22 cellular contexts compared by ENCODE assay signal in genomic region chr1:172460177-172460576, GRCh38. TPM values are rescaled to one million over a fixed set of nuclear protein-coding genes. Genes with fewer than 3 reads are reported as not detected.
DNase-seq lines count a peak whose midpoint lies in the region; ATAC-seq and TF ChIP-seq lines count a peak whose summit lies in the region.
"Had no signal": no experiment of that assay in that cellular context is flagged by ENCODE, and none has a peak within 500 bp of the region (broad histone marks: within the 10 kb centered on the region; RNA-seq: fewer than 3 reads in every experiment).

No MANE protein-coding gene starts in this region.

- H3K27me3 ChIP-seq in SK-N-SH (ENCODE audit: insufficient read depth) (no peaks in the 10 kb centered on the region), foreskin keratinocyte (no peaks in the 10 kb centered on the region), suprapubic skin (peaks cover 7% of the 10 kb centered on the region)
- H3K27me3 ChIP-seq: BE2C, SJCRH30 had no signal

- WGBS in SK-N-SH (ENCODE audit: low lambda C conversion rate) = 8% methylated on average over 1 of the region's 1 CpG
- WGBS in suprapubic skin = 52% methylated on average over 1 of the region's 1 CpG

- TF ChIP-seq EP300 in SK-N-SH (IDR thresholded peaks at IDR 0.05; ENCODE audit: borderline replicate concordance in 1 of 2, low read depth in 1 of 2, low read length in 1 of 2) (no peak), suprapubic skin (IDR thresholded peaks at IDR 0.05) (no peak)

- H3K79me2 ChIP-seq in SK-N-SH (ENCODE audit: insufficient read depth) = no peaks in the 10 kb centered on the region

- TF ChIP-seq POLR2A in suprapubic skin (IDR thresholded peaks at IDR 0.05) = no peak

- H2AFZ ChIP-seq in SK-N-SH (ENCODE audit: low read depth) = no peak overlapping the region

- CTCF ChIA-PET in SK-N-SH (lab: Yijun Ruan, JAX) = interaction anchor here (1.9 kb wide), 1 partner anchor 10 kb away, joined by 8 read pairs; no protein-coding TSS in a partner anchor

- no peaks in the 10 kb centered on the region for H3K9me2 ChIP-seq in SK-N-SH

- no peak for TF ChIP-seq RAD21 in SK-N-SH (IDR thresholded peaks at IDR 0.05; ENCODE audit: low read length)

- TF ChIP-seq CTCF in SK-N-SH (IDR thresholded peaks at IDR 0.05) (no peak), foreskin keratinocyte (conservative IDR thresholded peaks at IDR 0.05) (no peak), omental fat pad (IDR thresholded peaks at IDR 0.05) (no peak), suprapubic skin (IDR thresholded peaks at IDR 0.05) (no peak)

- ATAC-seq in foreskin keratinocyte = peak; percentile 97
- peak; percentile 82 for ATAC-seq in omental fat pad (ENCODE audit: low FRiP score)
- ATAC-seq: GM12878 had no signal

- no peaks in the 10 kb centered on the region for H3K36me3 ChIP-seq in SK-N-SH (replicated peaks in 1 of 2; ENCODE audit: control insufficient read depth in 1 of 2, insufficient read depth in 2 of 2, low read length in 1 of 2)
- H3K36me3 ChIP-seq in suprapubic skin = no peaks in the 10 kb centered on the region
- H3K36me3 ChIP-seq: BE2C, SJCRH30 had no signal

- peak; percentile 36 for DNase-seq in M059J (ENCODE audit: low read depth)
- DNase-seq in SK-N-SH = no peak
- peak in 1 of 2 donors; percentile 71 for DNase-seq in foreskin keratinocyte
- DNase-seq in omental fat pad (ENCODE audit: low spot score) = no peak
- no peak for DNase-seq in islet precursor cell
- DNase-seq in suprapubic skin (ENCODE audit: low spot score in 2 of 2) = no peak
- no peak for DNase-seq in NCI-H146 treated with DMSO at 0.1 percent for 48 hours (lab: John Stamatoyannopoulos, UW; ENCODE audit: unreplicated experiment)
- DNase-seq: BE2C; Calu3; CD4-positive, alpha-beta T cell; DMS79; HCEC 1CT; IMR-90; Kasumi-1; MV-4-11; NCI-H1417 treated with DMSO at 0.1 percent for 48 hours; NCI-H2029 treated with DMSO at 0.1 percent for 48 hours; NCI-H510A treated with DMSO at 0.1 percent for 48 hours had no signal

- H3F3A ChIP-seq in SK-N-SH (replicated peaks; ENCODE audit: insufficient read depth) = no peaks in the 10 kb centered on the region

- H3K4me2 ChIP-seq in SK-N-SH = no peak overlapping the region

- H4K20me1 ChIP-seq in SK-N-SH (ENCODE audit: insufficient read depth) = no peaks in the 10 kb centered on the region

- POLR2A ChIA-PET in SK-N-SH (lab: Yijun Ruan, JAX) = no interaction called here

- H3K9ac ChIP-seq in SK-N-SH = no peak overlapping the region

- H3K9me3 ChIP-seq in SK-N-SH (no peaks in the 10 kb centered on the region), suprapubic skin (no peaks in the 10 kb centered on the region)
- H3K9me3 ChIP-seq: BE2C, SJCRH30 had no signal

- no peak overlapping the region for H3K27ac ChIP-seq in SK-N-SH (ENCODE audit: low read depth in 2 of 2, low read length in 1 of 2)
- no peak overlapping the region for H3K27ac ChIP-seq in foreskin keratinocyte
- H3K27ac ChIP-seq in suprapubic skin = no peak overlapping the region
- H3K27ac ChIP-seq: SJCRH30 had no signal

- no peak overlapping the region for H3K4me3 ChIP-seq in SK-N-SH (ENCODE audit: low read depth in 2 of 2, low read length in 1 of 2)
- no peak overlapping the region for H3K4me3 ChIP-seq in suprapubic skin
- H3K4me3 ChIP-seq: GM12878, SJCRH30 had no signal

- H3K4me1 ChIP-seq in SK-N-SH (ENCODE audit: control insufficient read depth in 1 of 2, insufficient read depth in 2 of 2, low read depth in 1 of 2, low read length in 1 of 2) (no peaks in the 10 kb centered on the region), foreskin keratinocyte (peaks cover 6% of the 10 kb centered on the region), suprapubic skin (peaks cover 4% of the 10 kb centered on the region)
- H3K4me1 ChIP-seq: BE2C had no signal

TF ChIP-seq in SK-N-SH, 30 proteins besides CTCF, POLR2A, EP300 and RAD21:
- TF ChIP-seq PBX3 (IDR thresholded peaks at IDR 0.05) = peak; percentile 47
- no peak for TF ChIP-seq TAF1 (IDR thresholded peaks at IDR 0.05; ENCODE audit: borderline replicate concordance, low read depth, low read length)
- no peak for TF ChIP-seq JUND (IDR thresholded peaks at IDR 0.05)

RNA-seq across cellular contexts. Expression of gene PIGC, which starts 16.3 kb away (rescaled TPM):
- 35.5 and 40.6 TPM in 2 replicates for total RNA-seq in M059J (2014; rRNA removed; shearing (Covaris generic))
- polyA plus RNA-seq in SK-N-SH (2012; rRNA removed) = 20.6 and 31.4 TPM in 2 replicates
- polyA plus RNA-seq in SK-N-SH (2012; cell fraction: cytosol; rRNA removed) = 26.9 and 28.5 TPM in 2 replicates
- 10.9 and 20.1 TPM in 2 replicates for polyA plus RNA-seq in SK-N-SH (2012; cell fraction: nucleus; rRNA removed)
- total RNA-seq in foreskin keratinocyte = 22.8 and 25.1 TPM in 2 replicates
- 20.1 and 21.7 TPM in 2 replicates for polyA plus RNA-seq in foreskin keratinocyte
- 10 to 100 TPM; 12.6 to 20.2 (median 19.5) TPM for total RNA-seq in omental fat pad
- total RNA-seq in suprapubic skin = 10 to 100 TPM; 16.8 to 51.8 (median 34.1) TPM

RNA-seq across cellular contexts. Expression of gene C1orf105, which starts 39.7 kb away (rescaled TPM):
- total RNA-seq in M059J (2014; rRNA removed; shearing (Covaris generic)) = not detected in 2 replicates
- polyA plus RNA-seq in SK-N-SH (2012; rRNA removed) (not detected in 2 replicates), foreskin keratinocyte (not detected in 2 replicates)
- not detected in 2 replicates for polyA plus RNA-seq in SK-N-SH (2012; cell fraction: cytosol; rRNA removed)
- not detected in 2 replicates for polyA plus RNA-seq in SK-N-SH (2012; cell fraction: nucleus; rRNA removed)
- total RNA-seq in foreskin keratinocyte (not detected in 2 replicates), omental fat pad (not detected), suprapubic skin (1 to 10 TPM in 2 of 4 donors, under 1 TPM in 1, not detected in 1; 0.89 to 1.5 (median 1.5) TPM)
- total RNA-seq: Calu3; CD4-positive, alpha-beta T cell; GM12878; HT-29; IMR-90 had no signal
- polyA plus RNA-seq: AG04450, GM12878, IMR-90 had no signal
